In genomic region chr2:43877782-43878464, GRCh38 we compare ENCODE assay signal across 8 cellular contexts. TPM values are rescaled to one million over a fixed set of nuclear protein-coding genes. Genes with fewer than 3 reads are reported as not detected.
DNase-seq lines count a peak whose midpoint lies in the region; ATAC-seq, FAIRE-seq and TF ChIP-seq lines count a peak whose summit lies in the region.

No MANE protein-coding gene starts in this region.

- TF ChIP-seq POLR2A in GM12892 (IDR thresholded peaks at IDR 0.05; ENCODE audit: low read depth, low read length) = no peak

- DNase-seq in GM12892 (ENCODE audit: insufficient read length) (peak; percentile 59), NCI-H2196 (lab: John Stamatoyannopoulos, UW; ENCODE audit: unreplicated experiment) (peak; percentile 62), cerebellar cortex (ENCODE audit: low spot score) (peak; percentile 55), left kidney (ENCODE audit: low read depth, low spot score) (peak; percentile 73)
- DNase-seq in stimulated activated CD4-positive, alpha-beta T cell treated with anti-CD3 and anti-CD28 coated beads, Interleukin-4, amount 100 ng/mL, for 4 hours = peak; percentile 33 to 55

- FAIRE-seq in GM12892 (lab: Jason Lieb, UNC) = peak; percentile 88

- ATAC-seq in HG03108 (IDR thresholded peaks at IDR 0.05; ENCODE audit: unreplicated experiment) (peak; percentile 64), HG03097 (IDR thresholded peaks at IDR 0.05; ENCODE audit: low FRiP score, unreplicated experiment) (no peak)
- ATAC-seq in activated CD4-positive, CD25-positive, alpha-beta regulatory T cell treated with anti-CD3 and anti-CD28 coated beads, Interleukin-2, amount 50 U/mL, for 24 hours = peak; percentile 60 to 80

RNA-seq across cellular contexts. Expression of gene ABCG8, which starts 39.2 kb away (rescaled TPM):
- polyA plus RNA-seq in GM12892 (2012; ENCODE audit: missing spikeins) = 0.08 TPM

RNA-seq across cellular contexts. Expression of gene ABCG5, which starts 39.3 kb away (rescaled TPM):
- not detected for polyA plus RNA-seq in GM12892 (2012; ENCODE audit: missing spikeins)
